ENCODE assay signal across 25 cellular contexts in genomic region chrX:44096666-44097065, GRCh38.
DNase-seq lines count a peak whose midpoint lies in the region; TF ChIP-seq lines count a peak whose summit lies in the region.
"Had no signal": no experiment of that assay in that cellular context is flagged by ENCODE, and none has a peak within 500 bp of the region (broad histone marks: within the 10 kb centered on the region; RNA-seq: fewer than 3 reads in every experiment).

No MANE protein-coding gene starts in this region.

- no peaks in the 10 kb centered on the region for H3K9me3 ChIP-seq in vagina
- H3K9me3 ChIP-seq: A549, BE2C, BLaER1, Caco-2 had no signal

- intact Hi-C loops in vagina (cut with DNase I): no loop called here

- TF ChIP-seq CTCF in vagina (IDR thresholded peaks at IDR 0.05): no peak

- DNase-seq in vagina (ENCODE audit: extremely low spot score in 2 of 2): peak; percentile 76 to 94
- no peak for DNase-seq in COLO668 (lab: John Stamatoyannopoulos, UW; ENCODE audit: unreplicated experiment)
- DNase-seq: 8988T; ACHN; AML-193; BE2C; C1 segment of cervical spinal cord; Caco-2; Calu3; CD4-positive, alpha-beta memory T cell; CD4-positive, alpha-beta T cell; CD4-positive, CD25-positive, alpha-beta regulatory T cell; CD8-positive, alpha-beta memory T cell; CD8-positive, alpha-beta T cell; COR-L47; DMS 273 treated with DMSO at 0.1 percent for 48 hours; DMS79; DMS79 treated with DMSO at 0.1 percent for 48 hours; DND-41; EL had no signal

- H3K4me1 ChIP-seq in vagina: no peaks in the 10 kb centered on the region
- H3K4me1 ChIP-seq: A549, BE2C had no signal

- no peak overlapping the region for H3K27ac ChIP-seq in vagina
- H3K27ac ChIP-seq: 22Rv1; A549; BLaER1; BLaER1 treated with 17β-estradiol and CSF1 and Interleukin-3, amounts not matched to agents 10 nM and 100 nM; C4-2B had no signal

- TF ChIP-seq POLR2A in vagina (IDR thresholded peaks at IDR 0.05): no peak

- no peak overlapping the region for H3K4me3 ChIP-seq in vagina
- H3K4me3 ChIP-seq: A549; BLaER1; BLaER1 treated with 17β-estradiol and CSF1 and Interleukin-3, amounts not matched to agents 10 nM and 100 nM had no signal

- H3K27me3 ChIP-seq in vagina: no peaks in the 10 kb centered on the region
- H3K27me3 ChIP-seq: BE2C; BLaER1; BLaER1 treated with 17β-estradiol and CSF1 and Interleukin-3, amounts not matched to agents 10 nM and 100 nM had no signal

- no peaks in the 10 kb centered on the region for H3K36me3 ChIP-seq in vagina
- H3K36me3 ChIP-seq: BE2C; BLaER1; BLaER1 treated with 17β-estradiol and CSF1 and Interleukin-3, amounts not matched to agents 10 nM and 100 nM had no signal
